In the genomic region with DNA sequence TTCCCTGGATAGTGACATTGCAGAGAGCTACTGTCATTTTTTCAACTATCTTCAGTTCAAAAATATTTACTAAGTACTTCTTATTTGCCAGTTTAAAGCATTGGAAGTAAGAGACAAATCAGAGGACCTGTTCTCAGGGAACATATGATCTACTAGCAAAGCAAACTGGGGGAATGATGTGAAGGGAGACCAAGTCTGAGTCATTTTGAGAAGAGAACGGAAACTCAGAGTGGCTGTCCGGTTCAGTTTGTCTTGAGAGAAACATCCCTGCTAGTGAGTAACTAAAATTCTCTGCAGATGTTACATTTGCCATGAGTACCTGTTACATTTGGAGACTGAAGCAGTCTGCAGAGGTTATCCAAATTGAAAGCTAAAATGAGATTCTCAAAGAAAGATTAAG, we compare ENCODE assay signal across 10 cellular contexts.
DNase-seq lines count a peak whose midpoint lies in the region; ATAC-seq lines count a peak whose summit lies in the region.
"Had no signal": no experiment of that assay in that cellular context is flagged by ENCODE, and none has a peak within 500 bp of the region (broad histone marks: within the 10 kb centered on the region; RNA-seq: fewer than 3 reads in every experiment).

No MANE protein-coding gene starts in this region.

- DNase-seq in memory B cell (ENCODE audit: low spot score in 2 of 2): no peak
- DNase-seq in DMS 273 treated with DMSO at 0.1 percent for 48 hours (lab: John Stamatoyannopoulos, UW): no peak
- DNase-seq in left cardiac atrium: no peak
- no peak for DNase-seq in stimulated activated naive CD4-positive, alpha-beta T cell (lab: John Stamatoyannopoulos, UW)
- DNase-seq: foreskin fibroblast, NCI-H1092 treated with DMSO at 0.1 percent for 48 hours, nephron progenitor cell had no signal

- H3K36me3 Mint-ChIP-seq in memory B cell: peaks cover 3% of the 10 kb centered on the region

- ATAC-seq in GM18861 (IDR thresholded peaks at IDR 0.05; ENCODE audit: unreplicated experiment) (peak; percentile 80), GM21447 (IDR thresholded peaks at IDR 0.05; ENCODE audit: unreplicated experiment) (peak; percentile 80), HG03175 (IDR thresholded peaks at IDR 0.05; ENCODE audit: unreplicated experiment) (peak; percentile 80), memory B cell (ENCODE audit: low read depth) (no peak), left cardiac atrium (no peak)

- H3K4me3 Mint-ChIP-seq in memory B cell: peak overlapping the region; percentile 29
- H3K4me3 Mint-ChIP-seq: nephron progenitor cell had no signal

- no peaks in the 10 kb centered on the region for H3K9me3 Mint-ChIP-seq in memory B cell
- H3K9me3 Mint-ChIP-seq: nephron progenitor cell had no signal

- peaks cover 30% of the 10 kb centered on the region for H3K4me1 Mint-ChIP-seq in memory B cell

- intact Hi-C loops in left cardiac atrium (cut with DNase I): no loop called here

- H3K27me3 Mint-ChIP-seq in memory B cell: no peaks in the 10 kb centered on the region

- peak overlapping the region; percentile 15 for H3K27ac Mint-ChIP-seq in memory B cell
- H3K27ac Mint-ChIP-seq: nephron progenitor cell had no signal

Comparison
In these comparisons a context has a peak if more than half of its experiments do, and no peak if none do; other contexts are left out.
1. ATAC-seq: peak in GM18861 (single experiment), GM21447 (single experiment) and HG03175 (single experiment); none in memory B cell (single experiment) and left cardiac atrium (0 of 2).